ENCODE assay signal across 9 cellular contexts in genomic region chr22:41565403-41566054, GRCh38. TPM values are rescaled to one million over a fixed set of nuclear protein-coding genes. Genes with fewer than 3 reads are reported as not detected.
DNase-seq lines count a peak whose midpoint lies in the region; ATAC-seq, FAIRE-seq and TF ChIP-seq lines count a peak whose summit lies in the region.
"Had no signal": no experiment of that assay in that cellular context is flagged by ENCODE, and none has a peak within 500 bp of the region (broad histone marks: within the 10 kb centered on the region; RNA-seq: fewer than 3 reads in every experiment).

No MANE protein-coding gene starts in this region.

- no peak overlapping the region for H3K9ac ChIP-seq in endodermal cell (ENCODE audit: extremely low read depth, low read length, poor library complexity, severe bottlenecking)
- H3K9ac ChIP-seq: BLaER1 treated with 17β-estradiol and CSF1 and Interleukin-3, amounts not matched to agents 10 nM and 100 nM had no signal

- no peak overlapping the region for H3K4me3 ChIP-seq in endodermal cell (ENCODE audit: low read length)
- H3K4me3 ChIP-seq: BLaER1 treated with 17β-estradiol and CSF1 and Interleukin-3, amounts not matched to agents 10 nM and 100 nM had no signal

- no peaks in the 10 kb centered on the region for H3K36me3 Mint-ChIP-seq in endodermal cell (ENCODE audit: low read depth)

- DNase-seq in NCI-H2227 (lab: John Stamatoyannopoulos, UW; ENCODE audit: unreplicated experiment), result peak; percentile 15
- no peak for DNase-seq in NCI-H2227 treated with DMSO at 0.1 percent for 48 hours (lab: John Stamatoyannopoulos, UW)
- DNase-seq in RCC 7860 (ENCODE audit: low spot score), result peak; percentile 82
- DNase-seq in endodermal cell, result peak; percentile 75
- peak; percentile 22 for DNase-seq in occipital lobe (lab: John Stamatoyannopoulos, UW)
- no peak for DNase-seq in NCI-H1092 treated with DMSO at 0.1 percent for 48 hours (lab: John Stamatoyannopoulos, UW)
- no peak for DNase-seq in OCI-M2 (lab: John Stamatoyannopoulos, UW; ENCODE audit: unreplicated experiment)

- 86 to 89% methylated on average over 1 to 8 of the region's 8 CpGs for WGBS in endodermal cell (ENCODE audit: insufficient coverage in 1 of 2, insufficient read length in 1 of 2), 2 experiments

- no peak for ATAC-seq in GM18870 (IDR thresholded peaks at IDR 0.05; ENCODE audit: unreplicated experiment)

- peaks cover 23% of the 10 kb centered on the region for H3K4me1 Mint-ChIP-seq in endodermal cell

- no peaks in the 10 kb centered on the region for H3K9me3 Mint-ChIP-seq in endodermal cell

- no peaks in the 10 kb centered on the region for H3K27me3 ChIP-seq in endodermal cell (ENCODE audit: control insufficient read depth, insufficient read depth, low read length, poor library complexity, severe bottlenecking)

- no peak overlapping the region for H3K4me3 Mint-ChIP-seq in endodermal cell

- FAIRE-seq in RCC 7860 (lab: Jason Lieb, UNC), result peak; percentile 83

- no peaks in the 10 kb centered on the region for H3K27me3 Mint-ChIP-seq in endodermal cell (ENCODE audit: insufficient read depth)

- H3K27ac ChIP-seq in endodermal cell (ENCODE audit: low read depth, low read length), result no peak overlapping the region

- H3K36me3 ChIP-seq in endodermal cell (ENCODE audit: control insufficient read depth, insufficient read depth, low read length), result no peaks in the 10 kb centered on the region
- H3K36me3 ChIP-seq: BLaER1 treated with 17β-estradiol and CSF1 and Interleukin-3, amounts not matched to agents 10 nM and 100 nM had no signal

- TF ChIP-seq CTCF in endodermal cell (conservative IDR thresholded peaks at IDR 0.05), result no peak

- peaks cover 3% of the 10 kb centered on the region for H3K4me1 ChIP-seq in endodermal cell (ENCODE audit: control insufficient read depth, insufficient read depth, low read length)

- no peaks in the 10 kb centered on the region for H3K9me3 ChIP-seq in endodermal cell (ENCODE audit: control insufficient read depth, low read length)
- H3K9me3 ChIP-seq: BLaER1 treated with 17β-estradiol and CSF1 and Interleukin-3, amounts not matched to agents 10 nM and 100 nM had no signal

- peak overlapping the region; percentile 80 for H3K27ac Mint-ChIP-seq in endodermal cell

RNA-seq across cellular contexts. Expression of gene CSDC2, which starts 4.7 kb away (rescaled TPM):
- total RNA-seq in endodermal cell, result under 1 TPM; 0.27 to 0.90 TPM
- 4.9 TPM for polyA plus RNA-seq in endodermal cell (2013, experiment 1 of 2)
- 4.2 TPM for polyA plus RNA-seq in endodermal cell (2013, experiment 2 of 2)
- 9.4 TPM for total RNA-seq in occipital lobe

RNA-seq across cellular contexts. Expression of gene POLR3H, which starts 21.3 kb away (rescaled TPM):
- 10 to 100 TPM; 30.1 to 32.6 TPM for total RNA-seq in endodermal cell
- 19.1 TPM for polyA plus RNA-seq in endodermal cell (2013, experiment 1 of 2)
- 20.1 TPM for polyA plus RNA-seq in endodermal cell (2013, experiment 2 of 2)
- 23.7 TPM for total RNA-seq in occipital lobe

RNA-seq across cellular contexts. Expression of gene PMM1, which starts 24.1 kb away (rescaled TPM):
- total RNA-seq in endodermal cell, result 10 to 100 TPM; 19.0 to 32.3 TPM
- polyA plus RNA-seq in endodermal cell (2013, experiment 1 of 2), result 25.3 TPM
- polyA plus RNA-seq in endodermal cell (2013, experiment 2 of 2), result 26.0 TPM
- total RNA-seq in occipital lobe, result 17.2 TPM

RNA-seq across cellular contexts. Expression of gene DESI1, which starts 55.3 kb away (rescaled TPM):
- total RNA-seq in endodermal cell, result 10 to 100 TPM; 21.8 to 28.9 TPM
- polyA plus RNA-seq in endodermal cell (2013, experiment 1 of 2), result 31.6 TPM
- 27.1 TPM for polyA plus RNA-seq in endodermal cell (2013, experiment 2 of 2)
- 18.1 TPM for total RNA-seq in occipital lobe

RNA-seq across cellular contexts. Expression of gene XRCC6, which starts 55.6 kb away (rescaled TPM):
- total RNA-seq in endodermal cell, result 100 to 1,000 TPM; 345 to 387 TPM
- 403 TPM for polyA plus RNA-seq in endodermal cell (2013, experiment 1 of 2)
- 394 TPM for polyA plus RNA-seq in endodermal cell (2013, experiment 2 of 2)
- total RNA-seq in occipital lobe, result 208 TPM

Comparison
In these comparisons a context has a peak if more than half of its experiments do, and no peak if none do; other contexts are left out.
1. DNase-seq: peak in NCI-H2227 (single experiment), RCC 7860 (single experiment), endodermal cell (single experiment) and occipital lobe (single experiment); none in NCI-H2227 treated with DMSO at 0.1 percent for 48 hours (single experiment), NCI-H1092 treated with DMSO at 0.1 percent for 48 hours (single experiment) and OCI-M2 (single experiment).